30 cellular contexts compared by ENCODE assay signal in genomic region chr3:126432361-126432760, GRCh38. TPM values are rescaled to one million over a fixed set of nuclear protein-coding genes. Genes with fewer than 3 reads are reported as not detected.
A peak's percentile ranks its signal among the peaks of the same experiment; 100 is the strongest.
DNase-seq lines count a peak whose midpoint lies in the region; ATAC-seq and TF ChIP-seq lines count a peak whose summit lies in the region.
"Had no signal": no experiment of that assay in that cellular context is flagged by ENCODE, and none has a peak within 500 bp of the region (broad histone marks: within the 10 kb centered on the region; RNA-seq: fewer than 3 reads in every experiment).

No MANE protein-coding gene starts in this region.

- H3K4me2 ChIP-seq in mesendoderm (ENCODE audit: low read length), result no peak overlapping the region
- H3K4me2 ChIP-seq: BLaER1 had no signal

- H3K36me3 ChIP-seq in right atrium auricular region (peaks cover 24% of the 10 kb centered on the region), mesendoderm (ENCODE audit: control insufficient read depth, insufficient read depth, low read length) (no peaks in the 10 kb centered on the region), brain microvascular endothelial cell (replicated peaks) (no peaks in the 10 kb centered on the region)

- no peak overlapping the region for H2BK15ac ChIP-seq in mesendoderm (replicated peaks; ENCODE audit: low read depth)

- in situ Hi-C loops in astrocyte of the spinal cord (cut with HindIII; ENCODE audit: low sequenced_read_pairs), result no loop called here
- in situ Hi-C loops in brain microvascular endothelial cell (cut with HindIII; ENCODE audit: low pct_ligation_motif_present, low sequenced_read_pairs), result no loop called here

- no peak overlapping the region for H3K4me3 Mint-ChIP-seq in CD4-positive, alpha-beta T cell
- H3K4me3 Mint-ChIP-seq: activated naive CD8-positive, alpha-beta T cell treated with anti-CD3 and anti-CD28 coated beads, Interleukin-2, amount 10 ng/mL, durations not matched to agents 7 days and 5 days; memory B cell had no signal

- H4K5ac ChIP-seq in mesendoderm (ENCODE audit: low read length), result no peak overlapping the region

- no peak overlapping the region for H3K4ac ChIP-seq in mesendoderm (ENCODE audit: low read depth, low read length)

- POLR2A ChIA-PET in CD4-positive, alpha-beta T cell (lab: Charles Lee), result no interaction called here
- POLR2A ChIA-PET in RWPE1 (lab: Yijun Ruan, JAX; ENCODE audit: low non-redundant PET), result no interaction called here

- H3K79me2 ChIP-seq in mesendoderm (ENCODE audit: control insufficient read depth, insufficient read depth, low read length), result no peaks in the 10 kb centered on the region

- no peak overlapping the region for H3K9ac ChIP-seq in mesendoderm (ENCODE audit: low read length)
- H3K9ac ChIP-seq: BLaER1 had no signal

- WGBS in mesendoderm (ENCODE audit: extremely low coverage, insufficient coverage, low lambda C conversion rate), result no CpG with 5 or more reads among the region's 2 CpGs

- H3K27ac Mint-ChIP-seq in CD4-positive, alpha-beta T cell, result no peak overlapping the region
- H3K27ac Mint-ChIP-seq: activated naive CD8-positive, alpha-beta T cell treated with anti-CD3 and anti-CD28 coated beads, Interleukin-2, amount 10 ng/mL, durations not matched to agents 7 days and 5 days; memory B cell had no signal

- peaks cover 0 to 4% of the 10 kb centered on the region in 2 donors for H3K9me3 ChIP-seq in right atrium auricular region
- H3K9me3 ChIP-seq in CD4-positive, alpha-beta T cell (ENCODE audit: control insufficient read depth, low read length), result peaks cover 8% of the 10 kb centered on the region
- H3K9me3 ChIP-seq: Caco-2, upper lobe of right lung had no signal

- peak; percentile 4 for DNase-seq in right atrium auricular region (ENCODE audit: low spot score)
- DNase-seq in left ventricle myocardium superior, result no peak
- peak; percentile 7 for DNase-seq in astrocyte of the spinal cord (ENCODE audit: low read depth, low spot score)
- DNase-seq in foreskin keratinocyte, result peak; percentile 12 to 35
- no peak for DNase-seq in mesendoderm
- no peak for DNase-seq in CD4-positive, alpha-beta T cell
- no peak for DNase-seq in RWPE1 (ENCODE audit: low spot score)
- DNase-seq in brain microvascular endothelial cell, result no peak
- DNase-seq: activated CD4-positive, alpha-beta T cell treated with anti-CD3 and anti-CD28 coated beads, Interleukin-2, amount 50 U/mL, for 4 hours; activated CD4-positive, CD25-positive, alpha-beta regulatory T cell; activated naive CD8-positive, alpha-beta T cell treated with anti-CD3 and anti-CD28 coated beads, Interleukin-2, amount 10 ng/mL, durations not matched to agents 7 days and 5 days; Caco-2; DND-41; effector CD4-positive, alpha-beta T cell; glutamatergic neuron; NCI-H1105; NCI-H2081 treated with DMSO at 0.1 percent for 48 hours; NCI-H82; nucleus accumbens; small intestine; stimulated activated CD4-positive, alpha-beta T cell treated with anti-CD3 and anti-CD28 coated beads, Interleukin-2, amount 100 ng/mL, for 24 hours; substantia nigra had no signal

- H3K36me3 Mint-ChIP-seq in CD4-positive, alpha-beta T cell (ENCODE audit: low read depth), result peaks cover 42% of the 10 kb centered on the region

- no peak overlapping the region for H3K18ac ChIP-seq in mesendoderm (ENCODE audit: low read length)

- no peak for ATAC-seq in left ventricle myocardium superior
- ATAC-seq in foreskin keratinocyte, result no peak
- ATAC-seq in CD4-positive, alpha-beta T cell (ENCODE audit: poor library complexity), result no peak
- ATAC-seq: upper lobe of right lung had no signal

- no peaks in the 10 kb centered on the region for H3K79me1 ChIP-seq in mesendoderm (ENCODE audit: low read length)

- CTCF ChIA-PET in CD4-positive, alpha-beta T cell (lab: Charles Lee), result no interaction called here
- CTCF ChIA-PET in RWPE1 (lab: Yijun Ruan, JAX), result interaction anchor here (0.7 kb wide), 2 partner anchors 375 to 1110 kb away, joined by 3 read pairs; no protein-coding TSS in a partner anchor

- H2AK5ac ChIP-seq in mesendoderm (ENCODE audit: low read length), result no peak overlapping the region

- H3K27me3 ChIP-seq in right atrium auricular region (no peaks in the 10 kb centered on the region), foreskin keratinocyte (no peaks in the 10 kb centered on the region), mesendoderm (ENCODE audit: insufficient read depth, low read length, poor library complexity) (no peaks in the 10 kb centered on the region), brain microvascular endothelial cell (replicated peaks) (no peaks in the 10 kb centered on the region)
- H3K27me3 ChIP-seq in CD4-positive, alpha-beta T cell (ENCODE audit: control insufficient read depth, insufficient read depth, low read length), result no peaks in the 10 kb centered on the region
- H3K27me3 ChIP-seq: BLaER1, upper lobe of right lung had no signal

- peak overlapping the region in 1 of 2 donors; percentile 70 for H3K27ac ChIP-seq in right atrium auricular region
- H3K27ac ChIP-seq in foreskin keratinocyte, result no peak overlapping the region
- no peak overlapping the region for H3K27ac ChIP-seq in mesendoderm (ENCODE audit: low read depth, low read length)
- no peak overlapping the region for H3K27ac ChIP-seq in CD4-positive, alpha-beta T cell (ENCODE audit: low read depth, low read length)
- H3K27ac ChIP-seq in RWPE1, result no peak overlapping the region
- no peak overlapping the region for H3K27ac ChIP-seq in brain microvascular endothelial cell
- H3K27ac ChIP-seq: BLaER1, upper lobe of right lung had no signal

- H3K56ac ChIP-seq in mesendoderm (ENCODE audit: low read length), result no peak overlapping the region

- H3K4me3 ChIP-seq in right atrium auricular region, result no peak overlapping the region
- no peak overlapping the region for H3K4me3 ChIP-seq in astrocyte of the spinal cord (ENCODE audit: low read depth, low read length)
- no peak overlapping the region for H3K4me3 ChIP-seq in mesendoderm (ENCODE audit: low read length)
- no peak overlapping the region for H3K4me3 ChIP-seq in brain microvascular endothelial cell (ENCODE audit: low read depth, low read length)
- H3K4me3 ChIP-seq: BLaER1, upper lobe of right lung had no signal

- H2BK120ac ChIP-seq in mesendoderm (ENCODE audit: low read depth, low read length), result no peak overlapping the region

- intact Hi-C loops in left ventricle myocardium superior (cut with micrococcal nuclease), result no loop called here
- intact Hi-C loops in CD4-positive, alpha-beta T cell (cut with DNase I, micrococcal nuclease), result no loop called here

- H2BK5ac ChIP-seq in mesendoderm (ENCODE audit: low read length), result no peak overlapping the region

- H3K27me3 Mint-ChIP-seq in CD4-positive, alpha-beta T cell, result no peaks in the 10 kb centered on the region
- H3K27me3 Mint-ChIP-seq: activated naive CD8-positive, alpha-beta T cell treated with anti-CD3 and anti-CD28 coated beads, Interleukin-2, amount 10 ng/mL, durations not matched to agents 7 days and 5 days; memory B cell had no signal

- H3K4me1 ChIP-seq in right atrium auricular region (peaks cover 0 to 13% of the 10 kb centered on the region in 2 donors), foreskin keratinocyte (no peaks in the 10 kb centered on the region), mesendoderm (ENCODE audit: control insufficient read depth, low read depth, low read length) (no peaks in the 10 kb centered on the region)
- H3K4me1 ChIP-seq: BLaER1, Caco-2, upper lobe of right lung had no signal

- H4K8ac ChIP-seq in mesendoderm (ENCODE audit: low read depth, low read length), result no peak overlapping the region

- no peak for TF ChIP-seq CTCF in right atrium auricular region (IDR thresholded peaks at IDR 0.05)
- TF ChIP-seq CTCF in astrocyte of the spinal cord (IDR thresholded peaks at IDR 0.05; ENCODE audit: low read depth, low read length), result no peak
- TF ChIP-seq CTCF in foreskin keratinocyte (conservative IDR thresholded peaks at IDR 0.05), result no peak
- TF ChIP-seq CTCF in CD4-positive, alpha-beta T cell (IDR thresholded peaks at IDR 0.05), result no peak
- TF ChIP-seq CTCF in RWPE1 (conservative IDR thresholded peaks at IDR 0.05; ENCODE audit: low read depth), result no peak
- TF ChIP-seq CTCF in brain microvascular endothelial cell (IDR thresholded peaks at IDR 0.05; ENCODE audit: low read depth, low read length, missing control alignments), result no peak

- no peaks in the 10 kb centered on the region for H3K4me1 Mint-ChIP-seq in CD4-positive, alpha-beta T cell (ENCODE audit: low read depth)
- H3K4me1 Mint-ChIP-seq: activated naive CD8-positive, alpha-beta T cell treated with anti-CD3 and anti-CD28 coated beads, Interleukin-2, amount 10 ng/mL, durations not matched to agents 7 days and 5 days had no signal

- peaks cover 4% of the 10 kb centered on the region for H3K9me3 Mint-ChIP-seq in CD4-positive, alpha-beta T cell

- H3K23ac ChIP-seq in mesendoderm (ENCODE audit: low read length), result no peak overlapping the region

RNA-seq across cellular contexts. Expression of gene CFAP100, which starts 37.7 kb away (rescaled TPM):
- total RNA-seq in right atrium auricular region (not detected), left ventricle myocardium superior (not detected), foreskin keratinocyte (not detected in 2 replicates)
- polyA plus RNA-seq in foreskin keratinocyte, result not detected in 2 replicates
- polyA plus RNA-seq in mesendoderm (2013, experiment 1 of 2), result 0.37 TPM
- polyA plus RNA-seq in mesendoderm (2013, experiment 2 of 2), result 0.48 TPM
- total RNA-seq in CD4-positive, alpha-beta T cell, result not detected
- total RNA-seq: A673; activated naive CD8-positive, alpha-beta T cell treated with anti-CD3 and anti-CD28 coated beads, Interleukin-2, amount 10 ng/mL, durations not matched to agents 7 days and 5 days; Caco-2; chondrocyte; myocyte; pulmonary artery endothelial cell; upper lobe of right lung had no signal
- polyA plus RNA-seq: esophagus, small intestine had no signal

RNA-seq across cellular contexts. Expression of gene ZXDC, which starts 43.3 kb away (rescaled TPM):
- total RNA-seq in right atrium auricular region, result 10 to 100 TPM; 18.9 to 25.5 TPM
- total RNA-seq in left ventricle myocardium superior, result 17.9 TPM
- total RNA-seq in foreskin keratinocyte, result 13.9 and 15.4 TPM in 2 replicates
- polyA plus RNA-seq in foreskin keratinocyte, result 5.6 and 6.5 TPM in 2 replicates
- 9.7 TPM for polyA plus RNA-seq in mesendoderm (2013, experiment 1 of 2)
- 10.0 TPM for polyA plus RNA-seq in mesendoderm (2013, experiment 2 of 2)
- 10 to 100 TPM; 60.7 to 61.3 TPM for total RNA-seq in CD4-positive, alpha-beta T cell

Comparison
In these comparisons a context has a peak if more than half of its experiments do, and no peak if none do; other contexts are left out.
1. DNase-seq: peak in right atrium auricular region (single experiment), astrocyte of the spinal cord (single experiment) and foreskin keratinocyte (2 of 2); none in left ventricle myocardium superior (single experiment), mesendoderm (single experiment), CD4-positive, alpha-beta T cell (0 of 10), RWPE1 (single experiment) and brain microvascular endothelial cell (single experiment).